21 cellular contexts compared by ENCODE assay signal in genomic region chr12:3748620-3749019, GRCh38. TPM values are rescaled to one million over a fixed set of nuclear protein-coding genes. Genes with fewer than 3 reads are reported as not detected.
DNase-seq lines count a peak whose midpoint lies in the region; ATAC-seq and TF ChIP-seq lines count a peak whose summit lies in the region.
"Had no signal": no experiment of that assay in that cellular context is flagged by ENCODE, and none has a peak within 500 bp of the region (broad histone marks: within the 10 kb centered on the region; RNA-seq: fewer than 3 reads in every experiment).

No MANE protein-coding gene starts in this region.

- no peak for ATAC-seq in natural killer cell treated with Interleukin-12 subunit alpha and Interleukin-12 subunit beta and Interleukin-15 and Interleukin-18, amount 100 ng/mL, for 72 hours
- no peak for ATAC-seq in natural killer cell
- ATAC-seq in T-cell (replicated peaks in 1 of 4), result no peak
- ATAC-seq in GM18870 (IDR thresholded peaks at IDR 0.05; ENCODE audit: unreplicated experiment), result no peak
- ATAC-seq: activated naive CD8-positive, alpha-beta T cell treated with anti-CD3 and anti-CD28 coated beads, Interleukin-2, amount 50 U/mL, for 24 hours; SK-N-SH treated with all-trans-retinoic acid at 6 μM for 48 hours; stimulated activated naive B cell treated with anti-CD40 and anti-IgM and Interleukin-4, amounts not matched to agents 10 μg/mL and 1 μg/mL and 100 μg/mL, for 72 hours had no signal

- CTCF ChIA-PET in T-cell (lab: Charles Lee), result no interaction called here

- TF ChIP-seq POLR2A in ovary (IDR thresholded peaks at IDR 0.05), result no peak

- H3K4me3 ChIP-seq in ovary, result no peak overlapping the region

- peak overlapping the region in 1 of 2 donors; percentile 48 for H3K27ac Mint-ChIP-seq in natural killer cell treated with Interleukin-12 subunit alpha and Interleukin-12 subunit beta and Interleukin-15 and Interleukin-18, amount 100 ng/mL, for 72 hours
- H3K27ac Mint-ChIP-seq in natural killer cell (peak overlapping the region in 1 of 2 donors; percentile 29), T-cell (peak overlapping the region; percentile 79 to 80)
- H3K27ac Mint-ChIP-seq: brain; nephron; progenitor cell of endocrine pancreas; stimulated activated naive B cell treated with anti-CD40 and anti-IgM and Interleukin-4, amounts not matched to agents 10 μg/mL and 1 μg/mL and 100 μg/mL, for 72 hours had no signal

- no peaks in the 10 kb centered on the region for H3K36me3 ChIP-seq in ovary

- H3K4me1 Mint-ChIP-seq in natural killer cell treated with Interleukin-12 subunit alpha and Interleukin-12 subunit beta and Interleukin-15 and Interleukin-18, amount 100 ng/mL, for 72 hours (ENCODE audit: low read depth in 2 of 2), result peaks cover 70 to 71% of the 10 kb centered on the region in 2 donors
- H3K4me1 Mint-ChIP-seq in natural killer cell (peaks cover 58 to 66% of the 10 kb centered on the region in 2 donors), T-cell (peaks cover 56 to 83% (median 80%) of the 10 kb centered on the region in 3 donors)

- H3K27me3 ChIP-seq in ovary, result no peaks in the 10 kb centered on the region

- H3K27ac ChIP-seq in ovary, result no peak overlapping the region
- H3K27ac ChIP-seq: HL-60 had no signal

- no peaks in the 10 kb centered on the region for H3K9me3 Mint-ChIP-seq in natural killer cell treated with Interleukin-12 subunit alpha and Interleukin-12 subunit beta and Interleukin-15 and Interleukin-18, amount 100 ng/mL, for 72 hours
- no peaks in the 10 kb centered on the region for H3K9me3 Mint-ChIP-seq in natural killer cell
- H3K9me3 Mint-ChIP-seq in T-cell, result no peaks in the 10 kb centered on the region
- H3K9me3 Mint-ChIP-seq: activated naive CD8-positive, alpha-beta T cell treated with anti-CD3 and anti-CD28 coated beads, Interleukin-2, amount 50 U/mL, for 24 hours; IgD-negative memory B cell; nephron; stimulated activated naive B cell treated with anti-CD40 and anti-IgM and Interleukin-4, amounts not matched to agents 10 μg/mL and 1 μg/mL and 100 μg/mL, for 72 hours had no signal

- TF ChIP-seq CTCF in natural killer cell (IDR thresholded peaks at IDR 0.05) (no peak), ovary (IDR thresholded peaks at IDR 0.05) (no peak)

- peak; percentile 25 for DNase-seq in natural killer cell treated with Interleukin-12 subunit alpha and Interleukin-12 subunit beta and Interleukin-15 and Interleukin-18, amount 100 ng/mL, for 72 hours (ENCODE audit: low spot score)
- DNase-seq in natural killer cell (no peak), T-cell (no peak), left kidney (ENCODE audit: low read depth, low spot score) (peak; percentile 39), ovary (no peak), anterior cingulate cortex (lab: John Stamatoyannopoulos, UW) (no peak)
- DNase-seq: activated naive CD8-positive, alpha-beta T cell treated with anti-CD3 and anti-CD28 coated beads, Interleukin-2, amount 50 U/mL, for 24 hours; mesenchymal stem cell; MM.1S; NCI-H1694; NCI-H446 treated with DMSO at 0.1 percent for 48 hours; RPMI8226; stimulated activated naive B cell treated with anti-CD40 and anti-IgM and Interleukin-4, amounts not matched to agents 10 μg/mL and 1 μg/mL and 100 μg/mL, for 72 hours; T-helper 9 cell had no signal

- WGBS in ovary, 3 donors, result 76 to 80% (median 79%) methylated on average over 4 of the region's 4 CpGs

- POLR2A ChIA-PET in T-cell (lab: Charles Lee), result no interaction called here

- peaks cover 27% of the 10 kb centered on the region for H3K36me3 Mint-ChIP-seq in natural killer cell treated with Interleukin-12 subunit alpha and Interleukin-12 subunit beta and Interleukin-15 and Interleukin-18, amount 100 ng/mL, for 72 hours
- H3K36me3 Mint-ChIP-seq in natural killer cell (no peaks in the 10 kb centered on the region), T-cell (peaks cover 40% of the 10 kb centered on the region)
- H3K36me3 Mint-ChIP-seq: brain had no signal

- H3K4me3 Mint-ChIP-seq in natural killer cell treated with Interleukin-12 subunit alpha and Interleukin-12 subunit beta and Interleukin-15 and Interleukin-18, amount 100 ng/mL, for 72 hours, result no peak overlapping the region
- H3K4me3 Mint-ChIP-seq in natural killer cell (no peak overlapping the region), T-cell (peak overlapping the region in 1 of 3 donors; percentile 2)
- H3K4me3 Mint-ChIP-seq: activated naive CD8-positive, alpha-beta T cell treated with anti-CD3 and anti-CD28 coated beads, Interleukin-2, amount 50 U/mL, for 24 hours; brain; nephron; stimulated activated naive B cell treated with anti-CD40 and anti-IgM and Interleukin-4, amounts not matched to agents 10 μg/mL and 1 μg/mL and 100 μg/mL, for 72 hours had no signal

- peaks cover 5% of the 10 kb centered on the region for H3K4me1 ChIP-seq in ovary (ENCODE audit: insufficient read depth)

- no peaks in the 10 kb centered on the region for H3K9me3 ChIP-seq in ovary

- intact Hi-C loops in natural killer cell (cut with micrococcal nuclease) (no loop called here), ovary (cut with DNase I) (no loop called here)

- H3K27me3 Mint-ChIP-seq in natural killer cell treated with Interleukin-12 subunit alpha and Interleukin-12 subunit beta and Interleukin-15 and Interleukin-18, amount 100 ng/mL, for 72 hours, result no peaks in the 10 kb centered on the region
- no peaks in the 10 kb centered on the region for H3K27me3 Mint-ChIP-seq in natural killer cell (ENCODE audit: low read depth in 2 of 2)
- no peaks in the 10 kb centered on the region for H3K27me3 Mint-ChIP-seq in T-cell
- H3K27me3 Mint-ChIP-seq: activated naive CD8-positive, alpha-beta T cell treated with anti-CD3 and anti-CD28 coated beads, Interleukin-2, amount 50 U/mL, for 24 hours; IgD-negative memory B cell; stimulated activated naive B cell treated with anti-CD40 and anti-IgM and Interleukin-4, amounts not matched to agents 10 μg/mL and 1 μg/mL and 100 μg/mL, for 72 hours had no signal

- TF ChIP-seq EP300 in ovary (IDR thresholded peaks at IDR 0.05), result no peak

RNA-seq across cellular contexts. Expression of gene CRACR2A, which starts 4.3 kb away (rescaled TPM):
- total RNA-seq in natural killer cell treated with Interleukin-12 subunit alpha and Interleukin-12 subunit beta and Interleukin-15 and Interleukin-18, amount 100 ng/mL, for 72 hours, result 100 to 1,000 TPM; 134 to 139 TPM
- total RNA-seq in natural killer cell (10 to 100 TPM; 59.8 to 94.4 (median 80.5) TPM), T-cell (10 to 100 TPM; 38.3 to 47.0 (median 40.6) TPM), ovary (1 to 10 TPM; 1.8 to 7.7 (median 4.5) TPM)
- polyA plus RNA-seq in ovary, result 1 to 10 TPM; 2.3 to 4.4 TPM

Comparison
In these comparisons a context has a peak if more than half of its experiments do, and no peak if none do; other contexts are left out.
1. DNase-seq: peak in natural killer cell treated with Interleukin-12 subunit alpha and Interleukin-12 subunit beta and Interleukin-15 and Interleukin-18, amount 100 ng/mL, for 72 hours (single experiment) and left kidney (single experiment); none in natural killer cell (single experiment), T-cell (0 of 34), ovary (0 of 5) and anterior cingulate cortex (0 of 58).
2. RNA of gene CRACR2A, which starts 4.3 kb away (total RNA-seq): 134 to 139 TPM in natural killer cell treated with Interleukin-12 subunit alpha and Interleukin-12 subunit beta and Interleukin-15 and Interleukin-18, amount 100 ng/mL, for 72 hours, 59.8 to 94.4 TPM in natural killer cell and 38.3 to 47.0 TPM in T-cell; 1.8 to 7.7 TPM in ovary; every median in the first group is over 4 times any median in the second.